Comparison of ENCODE assay signal across 15 cellular contexts in the genomic region with DNA sequence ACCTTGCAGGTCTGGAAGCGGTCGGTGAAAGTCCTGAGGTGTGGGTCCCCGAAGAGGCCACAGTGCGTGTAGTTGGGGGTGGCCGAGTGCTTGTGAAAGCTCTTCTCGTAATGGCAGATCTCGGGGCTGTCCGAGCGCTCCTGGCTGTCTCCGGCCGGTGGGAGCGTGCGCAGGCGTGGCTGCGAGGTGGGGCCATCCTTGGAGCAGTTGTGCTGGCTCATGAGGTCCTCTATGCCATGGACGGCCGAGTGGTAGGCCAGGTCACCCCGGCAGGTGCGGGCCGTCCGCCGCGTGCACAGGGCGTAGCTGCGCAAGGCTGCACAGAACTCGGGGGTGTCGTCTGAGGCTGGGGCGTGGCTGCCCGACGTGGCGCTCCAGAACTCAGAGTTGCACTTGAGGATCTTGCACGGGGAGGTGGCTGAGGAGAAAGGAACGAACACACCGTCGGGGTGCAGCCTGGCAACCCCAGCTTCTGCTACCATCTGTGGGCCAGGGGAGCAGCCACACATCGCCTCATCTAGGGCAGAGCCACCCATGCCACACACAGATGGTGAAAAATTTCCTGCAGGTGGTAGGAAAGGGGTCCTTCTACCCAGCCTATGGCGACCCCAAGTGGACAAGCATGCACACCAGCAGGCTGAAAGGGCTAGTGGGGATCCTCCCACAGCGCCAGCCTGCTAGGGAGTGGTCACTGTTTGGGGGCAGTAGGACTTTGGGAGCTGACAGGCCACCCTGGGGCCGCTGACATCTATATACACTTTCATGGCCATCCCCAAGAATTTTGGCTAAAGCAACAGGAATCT. TPM values are rescaled to one million over a fixed set of nuclear protein-coding genes. Genes with fewer than 3 reads are reported as not detected.
A peak's percentile ranks its signal among the peaks of the same experiment; 100 is the strongest.
DNase-seq lines count a peak whose midpoint lies in the region; ATAC-seq and TF ChIP-seq lines count a peak whose summit lies in the region.
"Had no signal": no experiment of that assay in that cellular context is flagged by ENCODE, and none has a peak within 500 bp of the region (broad histone marks: within the 10 kb centered on the region; RNA-seq: fewer than 3 reads in every experiment).

No MANE protein-coding gene starts in this region.

- no peaks in the 10 kb centered on the region for H3K27me3 Mint-ChIP-seq in nephron progenitor cell (ENCODE audit: low read depth, poor library complexity)

- in situ Hi-C loops in GM13977 (cut with MboI; ENCODE audit: low pct_unique_long_range_greater_than_20kb, low sequenced_read_pairs, unreplicated experiment): no loop called here

- H3K4me3 ChIP-seq in RWPE2 (ENCODE audit: severe bottlenecking): no peak overlapping the region
- H3K4me3 ChIP-seq in gastroesophageal sphincter: no peak overlapping the region
- H3K4me3 ChIP-seq: ovary had no signal

- H3K27ac ChIP-seq in RWPE2 (ENCODE audit: poor library complexity, severe bottlenecking) (no peak overlapping the region), gastroesophageal sphincter (peak overlapping the region in 3 of 4 donors; percentile 19 to 63 (median 22))
- H3K27ac ChIP-seq: ovary had no signal

- TF ChIP-seq EP300 in gastroesophageal sphincter (IDR thresholded peaks at IDR 0.05): no peak

- TF ChIP-seq CTCF in GM13977 (IDR thresholded peaks at IDR 0.05; ENCODE audit: extremely low read depth, insufficient read depth, missing control alignments): peak; percentile 34
- no peak for TF ChIP-seq CTCF in RWPE2 (IDR thresholded peaks at IDR 0.05; ENCODE audit: poor library complexity, severe bottlenecking)
- TF ChIP-seq CTCF in gastroesophageal sphincter (IDR thresholded peaks at IDR 0.05): no peak
- TF ChIP-seq CTCF in nephron progenitor cell (IDR thresholded peaks at IDR 0.05): no peak

- H3K36me3 Mint-ChIP-seq in nephron progenitor cell (ENCODE audit: low read depth): peaks cover 63% of the 10 kb centered on the region
- H3K36me3 Mint-ChIP-seq: stimulated activated memory B cell treated with anti-CD40 and anti-IgM and Interleukin-4, amounts not matched to agents 10 μg/mL and 1 μg/mL and 100 μg/mL, for 72 hours had no signal

- H3K36me3 ChIP-seq in RWPE2 (ENCODE audit: low read depth): no peaks in the 10 kb centered on the region
- peaks cover 0 to 83% of the 10 kb centered on the region in 2 donors for H3K36me3 ChIP-seq in gastroesophageal sphincter
- H3K36me3 ChIP-seq: ovary had no signal

- H3K27ac Mint-ChIP-seq in nephron progenitor cell: no peak overlapping the region
- H3K27ac Mint-ChIP-seq: stimulated activated memory B cell treated with anti-CD40 and anti-IgM and Interleukin-4, amounts not matched to agents 10 μg/mL and 1 μg/mL and 100 μg/mL, for 72 hours had no signal

- ATAC-seq in RWPE2 (ENCODE audit: low read depth) (0 out of 3 replicates have a peak, but pooled peaks have one; percentile 7), gastroesophageal sphincter (no peak), GM21526 (IDR thresholded peaks at IDR 0.05; ENCODE audit: low FRiP score, unreplicated experiment) (no peak), HG03135 (IDR thresholded peaks at IDR 0.05; ENCODE audit: unreplicated experiment) (no peak)
- ATAC-seq: stimulated activated memory B cell treated with anti-CD40 and anti-IgM and Interleukin-4, amounts not matched to agents 10 μg/mL and 1 μg/mL and 100 μg/mL, for 72 hours had no signal

- no peaks in the 10 kb centered on the region for H3K9me3 ChIP-seq in RWPE2 (ENCODE audit: severe bottlenecking)
- no peaks in the 10 kb centered on the region for H3K9me3 ChIP-seq in gastroesophageal sphincter
- H3K9me3 ChIP-seq: ovary had no signal

- H3K27me3 ChIP-seq in RWPE2 (ENCODE audit: insufficient read depth, poor library complexity, severe bottlenecking) (no peaks in the 10 kb centered on the region), gastroesophageal sphincter (no peaks in the 10 kb centered on the region)
- H3K27me3 ChIP-seq: ovary had no signal

- H3K4me1 Mint-ChIP-seq in nephron progenitor cell: peaks cover 20% of the 10 kb centered on the region

- peaks cover 7% of the 10 kb centered on the region for H3K9me3 Mint-ChIP-seq in nephron progenitor cell
- H3K9me3 Mint-ChIP-seq: stimulated activated memory B cell treated with anti-CD40 and anti-IgM and Interleukin-4, amounts not matched to agents 10 μg/mL and 1 μg/mL and 100 μg/mL, for 72 hours had no signal

- WGBS in gastroesophageal sphincter (ENCODE audit: low coverage in 1 of 2), 2 donors: 73% methylated on average over 3 of the region's 39 CpGs; no CpG with 5 or more reads in 1 of the 2 donors

- DNase-seq in COLO668 (lab: John Stamatoyannopoulos, UW; ENCODE audit: unreplicated experiment): peak; percentile 9
- no peak for DNase-seq in GM13977 (ENCODE audit: low spot score)
- DNase-seq in RWPE2 (ENCODE audit: low spot score): no peak
- no peak for DNase-seq in nucleus accumbens (lab: John Stamatoyannopoulos, UW)
- DNase-seq in nephron progenitor cell: no peak
- DNase-seq: activated CD8-positive, alpha-beta memory T cell treated with anti-CD3 and anti-CD28 coated beads, Interleukin-2, amount 50 U/mL, for 4 hours; aorta; Calu3; hippocampal formation; NCI-H1930; ovary had no signal

- no peak overlapping the region for H3K4me3 Mint-ChIP-seq in nephron progenitor cell
- H3K4me3 Mint-ChIP-seq: stimulated activated memory B cell treated with anti-CD40 and anti-IgM and Interleukin-4, amounts not matched to agents 10 μg/mL and 1 μg/mL and 100 μg/mL, for 72 hours had no signal

- no peaks in the 10 kb centered on the region for H3K4me1 ChIP-seq in RWPE2 (ENCODE audit: insufficient read depth, poor library complexity, severe bottlenecking)
- H3K4me1 ChIP-seq in gastroesophageal sphincter: peaks cover 0 to 100% (median 27%) of the 10 kb centered on the region in 3 donors

- TF ChIP-seq POLR2A in gastroesophageal sphincter (IDR thresholded peaks at IDR 0.05): no peak

RNA-seq across cellular contexts. Expression of a gene that starts 36.7 kb away (rescaled TPM):
- total RNA-seq in gastroesophageal sphincter: 100 to 1,000 TPM in 2 of 4 donors, 10 to 100 TPM in 2; 99.0 to 307 (median 112) TPM
